ENCODE assay signal across 9 cellular contexts in the genomic region with DNA sequence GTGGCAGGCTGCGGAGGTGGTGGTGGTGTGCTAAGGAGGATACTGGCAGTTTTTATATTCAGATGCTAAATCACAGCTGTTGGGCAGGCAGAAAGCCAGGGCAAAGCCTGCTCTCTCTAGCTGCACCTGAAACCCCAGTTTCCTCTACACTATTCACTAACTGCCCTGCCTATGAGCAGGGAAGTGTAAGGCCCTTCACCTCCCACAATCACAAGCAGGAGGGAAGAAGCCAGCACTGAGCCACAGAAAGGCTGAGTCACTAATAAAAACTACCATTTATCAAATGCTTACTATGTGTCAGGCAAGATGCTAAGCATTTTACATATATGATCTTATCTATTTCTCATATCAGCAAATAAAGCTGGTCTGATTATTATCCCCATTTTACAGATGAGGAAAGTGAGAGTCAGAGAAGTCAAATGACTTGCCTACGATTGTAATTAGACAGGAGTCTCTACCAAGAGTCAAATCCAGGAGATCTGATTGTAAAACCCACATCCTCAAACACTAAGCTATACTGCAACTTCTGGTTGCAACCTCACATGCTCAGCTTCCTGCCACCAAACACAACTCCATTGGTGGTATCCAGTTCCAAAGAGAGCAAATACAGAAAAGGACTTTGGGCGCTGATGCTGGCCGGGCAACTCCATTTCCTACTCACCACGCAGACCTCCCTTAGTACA. TPM values are rescaled to one million over a fixed set of nuclear protein-coding genes. Genes with fewer than 3 reads are reported as not detected.
DNase-seq lines count a peak whose midpoint lies in the region; ATAC-seq and TF ChIP-seq lines count a peak whose summit lies in the region.
"Had no signal": no experiment of that assay in that cellular context is flagged by ENCODE, and none has a peak within 500 bp of the region (broad histone marks: within the 10 kb centered on the region; RNA-seq: fewer than 3 reads in every experiment).

No MANE protein-coding gene starts in this region.

- no peaks in the 10 kb centered on the region for H3K36me3 Mint-ChIP-seq in CD8-positive, alpha-beta T cell
- H3K36me3 Mint-ChIP-seq in nephron progenitor cell (ENCODE audit: low read depth): peaks cover 6% of the 10 kb centered on the region

- DNase-seq in CD8-positive, alpha-beta T cell: peak in 4 of 7 experiments; percentile 9 to 59 (median 28)
- peak; percentile 19 to 22 for DNase-seq in activated CD4-positive, alpha-beta T cell treated with anti-CD3 and anti-CD28 coated beads, Interleukin-2, amount 50 U/mL, for 4 hours
- peak; percentile 55 for DNase-seq in left ventricle myocardium superior
- DNase-seq in SKM-1 (lab: John Stamatoyannopoulos, UW; ENCODE audit: unreplicated experiment): no peak
- DNase-seq in nephron progenitor cell: no peak

- H3K27me3 ChIP-seq in CD8-positive, alpha-beta T cell (ENCODE audit: insufficient read depth, low read length): no peaks in the 10 kb centered on the region
- H3K27me3 ChIP-seq: cardiac muscle cell had no signal

- no peak overlapping the region for H3K4me3 ChIP-seq in CD8-positive, alpha-beta T cell (ENCODE audit: low read depth, low read length)
- H3K4me3 ChIP-seq: cardiac muscle cell had no signal

- peak; percentile 91 for ATAC-seq in CD8-positive, alpha-beta T cell
- peak; percentile 84 for ATAC-seq in HG02678 (IDR thresholded peaks at IDR 0.05; ENCODE audit: unreplicated experiment)
- peak; percentile 77 for ATAC-seq in left ventricle myocardium superior
- no peak for ATAC-seq in GM21515 (IDR thresholded peaks at IDR 0.05; ENCODE audit: unreplicated experiment)
- no peak for ATAC-seq in GM18873 (IDR thresholded peaks at IDR 0.05; ENCODE audit: low FRiP score, unreplicated experiment)

- no peaks in the 10 kb centered on the region for H3K9me3 ChIP-seq in CD8-positive, alpha-beta T cell (ENCODE audit: low read length)

- no peak overlapping the region for H3K4me3 Mint-ChIP-seq in CD8-positive, alpha-beta T cell
- H3K4me3 Mint-ChIP-seq in nephron progenitor cell: no peak overlapping the region

- H3K27me3 Mint-ChIP-seq in CD8-positive, alpha-beta T cell (ENCODE audit: low read depth): no peaks in the 10 kb centered on the region
- H3K27me3 Mint-ChIP-seq in nephron progenitor cell (ENCODE audit: low read depth, poor library complexity): peaks cover 3% of the 10 kb centered on the region

- peaks cover 26% of the 10 kb centered on the region for H3K4me1 Mint-ChIP-seq in CD8-positive, alpha-beta T cell (ENCODE audit: low read depth)
- no peaks in the 10 kb centered on the region for H3K4me1 Mint-ChIP-seq in nephron progenitor cell

- intact Hi-C loops in CD8-positive, alpha-beta T cell (cut with DNase I, micrococcal nuclease): loop anchor here in 1 of 2 experiments (5.0 kb wide), 1 partner anchor 40 kb away; no protein-coding TSS in a partner anchor
- intact Hi-C loops in left ventricle myocardium superior (cut with micrococcal nuclease): no loop called here

- H3K36me3 ChIP-seq in CD8-positive, alpha-beta T cell (ENCODE audit: insufficient read depth, low read length): no peaks in the 10 kb centered on the region
- H3K36me3 ChIP-seq: cardiac muscle cell had no signal

- CTCF ChIA-PET in CD8-positive, alpha-beta T cell (lab: Charles Lee): interaction anchor here (0.9 to 2.0 kb wide), 9 partner anchors 9 to 189 kb away, joined by 3 to 8 read pairs (median 5); no protein-coding TSS in a partner anchor

- POLR2A ChIA-PET in CD8-positive, alpha-beta T cell (lab: Charles Lee): interaction anchor here (0.8 to 1.5 kb wide), 5 partner anchors 9 to 46 kb away, joined by 3 to 9 read pairs (median 4); partner anchors contain the start of gene IL6ST

- no peaks in the 10 kb centered on the region for H3K9me3 Mint-ChIP-seq in CD8-positive, alpha-beta T cell
- H3K9me3 Mint-ChIP-seq in nephron progenitor cell: peaks cover 19% of the 10 kb centered on the region

- H3K4me1 ChIP-seq in CD8-positive, alpha-beta T cell (ENCODE audit: insufficient read depth, low read length): peaks cover 23% of the 10 kb centered on the region

- peak overlapping the region; percentile 76 for H3K27ac Mint-ChIP-seq in CD8-positive, alpha-beta T cell
- no peak overlapping the region for H3K27ac Mint-ChIP-seq in nephron progenitor cell

- H3K27ac ChIP-seq in CD8-positive, alpha-beta T cell (ENCODE audit: low read depth, low read length): no peak overlapping the region
- H3K27ac ChIP-seq: cardiac muscle cell had no signal

- no peak for TF ChIP-seq CTCF in CD8-positive, alpha-beta T cell (IDR thresholded peaks at IDR 0.05)
- TF ChIP-seq CTCF in nephron progenitor cell (IDR thresholded peaks at IDR 0.05): no peak

RNA-seq across cellular contexts. Expression of gene IL6ST, which starts 17.7 kb away (rescaled TPM):
- total RNA-seq in CD8-positive, alpha-beta T cell: 100 to 1,000 TPM; 201 to 214 TPM
- total RNA-seq in left ventricle myocardium superior: 153 TPM

Comparison
In these comparisons a context has a peak if more than half of its experiments do, and no peak if none do; other contexts are left out.
1. ATAC-seq: peak in CD8-positive, alpha-beta T cell (single experiment), HG02678 (single experiment) and left ventricle myocardium superior (single experiment); none in GM21515 (single experiment) and GM18873 (single experiment).
2. DNase-seq: peak in CD8-positive, alpha-beta T cell (4 of 7), activated CD4-positive, alpha-beta T cell treated with anti-CD3 and anti-CD28 coated beads, Interleukin-2, amount 50 U/mL, for 4 hours (2 of 2) and left ventricle myocardium superior (single experiment); none in SKM-1 (single experiment) and nephron progenitor cell (single experiment).